Comparison of ENCODE assay signal across 1 cellular context in genomic region chr19:49514151-49514550, GRCh38.
TF ChIP-seq lines count a peak whose summit lies in the region.

No MANE protein-coding gene starts in this region.

TF ChIP-seq in IMR-90, 13 proteins besides CTCF, POLR2A, EP300 and RAD21:
- TF ChIP-seq RCOR1 (IDR thresholded peaks at IDR 0.05; ENCODE audit: insufficient replicate concordance, low read length) (no peak), MAZ (IDR thresholded peaks at IDR 0.05; ENCODE audit: borderline replicate concordance, low read depth, low read length) (no peak)
TF ChIP-seq in IMR-90: peak in this region for 0.
